ENCODE assay signal across 8 cellular contexts in genomic region chr9:84668204-84669007, GRCh38. TPM values are rescaled to one million over a fixed set of nuclear protein-coding genes. Genes with fewer than 3 reads are reported as not detected.
A peak's percentile ranks its signal among the peaks of the same experiment; 100 is the strongest.
DNase-seq lines count a peak whose midpoint lies in the region; ATAC-seq and TF ChIP-seq lines count a peak whose summit lies in the region.

No MANE protein-coding gene starts in this region.

- DNase-seq in activated T-cell treated with anti-CD3 and anti-CD28 coated beads for 48 hours (ENCODE audit: low read depth) (peak; percentile 65), NCI-H2081 (lab: John Stamatoyannopoulos, UW) (peak; percentile 85 to 91), fibroblast of villous mesenchyme (ENCODE audit: low read depth) (peak; percentile 12), transverse colon (peak; percentile 60)
- no peak for DNase-seq in activated T-cell treated with anti-CD3 and anti-CD28 coated beads, Interleukin-2, amount 50 U/mL, for 1 hour
- DNase-seq in activated T-cell treated with anti-CD3 and anti-CD28 coated beads, Interleukin-2, amount 50 U/mL, for 4 hours = no peak

- peak; percentile 81 for ATAC-seq in HG02759 (IDR thresholded peaks at IDR 0.05; ENCODE audit: unreplicated experiment)
- ATAC-seq in activated T-cell treated with anti-CD3 and anti-CD28 coated beads, Interleukin-2, amount 50 U/mL, for 4 hours = peak; percentile 72

- H3K9me3 ChIP-seq in transverse colon = no peaks in the 10 kb centered on the region

- H3K9me3 Mint-ChIP-seq in activated T-cell treated with anti-CD3 and anti-CD28 coated beads, Interleukin-2, amount 50 U/mL, for 4 hours = peaks cover 11% of the 10 kb centered on the region
- H3K9me3 Mint-ChIP-seq in nephron = peaks cover 10% of the 10 kb centered on the region

- peak overlapping the region; percentile 6 for H3K4me3 ChIP-seq in fibroblast of villous mesenchyme (ENCODE audit: low read depth, low read length)
- H3K4me3 ChIP-seq in transverse colon = peak overlapping the region in 3 of 4 donors; percentile 0 to 53 (median 31)

- WGBS in transverse colon (ENCODE audit: low coverage in 1 of 2), 2 donors = 3% methylated on average over 75 of the region's 76 CpGs; no CpG with 5 or more reads in 1 of the 2 donors

- H3K4me1 ChIP-seq in transverse colon = peaks cover 11 to 31% (median 20%) of the 10 kb centered on the region in 4 donors

- in situ Hi-C loops in transverse colon (cut with MboI; ENCODE audit: low pct_ligation_motif_present in 1 of 4, low pct_unique_long_range_greater_than_20kb in 1 of 4, low sequenced_read_pairs in 3 of 4) = loop anchor here in 1 of 4 donors (25.0 kb wide), 1 partner anchor 594 kb away; no protein-coding TSS in a partner anchor

- peaks cover 48% of the 10 kb centered on the region for H3K27me3 Mint-ChIP-seq in activated T-cell treated with anti-CD3 and anti-CD28 coated beads, Interleukin-2, amount 50 U/mL, for 4 hours (ENCODE audit: low read depth)
- peaks cover 46% of the 10 kb centered on the region for H3K27me3 Mint-ChIP-seq in nephron (ENCODE audit: low read depth)

- no peaks in the 10 kb centered on the region for H3K36me3 ChIP-seq in transverse colon

- TF ChIP-seq CTCF in fibroblast of villous mesenchyme (IDR thresholded peaks at IDR 0.05; ENCODE audit: insufficient read depth, low read depth, low read length) (peak; percentile 42), nephron (IDR thresholded peaks at IDR 0.05; ENCODE audit: unreplicated experiment in 3 of 3) (peak; percentile 77 to 86 (median 80)), transverse colon (IDR thresholded peaks at IDR 0.05) (peak in 3 of 5 experiments; percentile 29 to 54 (median 31))

- peak overlapping the region; percentile 71 for H3K4me3 Mint-ChIP-seq in activated T-cell treated with anti-CD3 and anti-CD28 coated beads, Interleukin-2, amount 50 U/mL, for 4 hours
- H3K4me3 Mint-ChIP-seq in nephron = peak overlapping the region; percentile 93 to 98 (median 94)

- peaks cover 63% of the 10 kb centered on the region for H3K27me3 ChIP-seq in transverse colon

- H3K4me1 Mint-ChIP-seq in activated T-cell treated with anti-CD3 and anti-CD28 coated beads, Interleukin-2, amount 50 U/mL, for 4 hours (ENCODE audit: low read depth) = peaks cover 18% of the 10 kb centered on the region
- H3K4me1 Mint-ChIP-seq in nephron = peaks cover 12% of the 10 kb centered on the region

- no peaks in the 10 kb centered on the region for H3K36me3 Mint-ChIP-seq in activated T-cell treated with anti-CD3 and anti-CD28 coated beads, Interleukin-2, amount 50 U/mL, for 4 hours (ENCODE audit: insufficient read depth)
- H3K36me3 Mint-ChIP-seq in nephron (ENCODE audit: low read depth) = peaks cover 8% of the 10 kb centered on the region

- no peak for TF ChIP-seq EP300 in transverse colon (IDR thresholded peaks at IDR 0.05; ENCODE audit: low read depth)

- no peak for TF ChIP-seq POLR2A in transverse colon (IDR thresholded peaks at IDR 0.05)

- H3K27ac ChIP-seq in transverse colon = no peak overlapping the region

- intact Hi-C loops in transverse colon (cut with DNase I; ENCODE audit: low total_unique reads) = no loop called here

- H3K27ac Mint-ChIP-seq in nephron = peak overlapping the region; percentile 88

RNA-seq across cellular contexts. Expression of gene NTRK2, which starts 1.1 kb away (rescaled TPM):
- total RNA-seq in activated T-cell treated with anti-CD3 and anti-CD28 coated beads, Interleukin-2, amount 50 U/mL, for 4 hours = under 1 TPM; 0.18 to 0.82 (median 0.38) TPM
- not detected in 2 replicates for total RNA-seq in fibroblast of villous mesenchyme
- 10 to 100 TPM in 1 of 4 donors, 1 to 10 TPM in 3; 2.2 to 10.1 (median 6.4) TPM for total RNA-seq in transverse colon

Comparison
In these comparisons a context has a peak if more than half of its experiments do, and no peak if none do; other contexts are left out.
1. DNase-seq: peak in activated T-cell treated with anti-CD3 and anti-CD28 coated beads for 48 hours (single experiment), NCI-H2081 (2 of 2), fibroblast of villous mesenchyme (single experiment) and transverse colon (single experiment); none in activated T-cell treated with anti-CD3 and anti-CD28 coated beads, Interleukin-2, amount 50 U/mL, for 1 hour (single experiment) and activated T-cell treated with anti-CD3 and anti-CD28 coated beads, Interleukin-2, amount 50 U/mL, for 4 hours (single experiment).
2. Peak in every context shown above with its lines, with median percentiles within 50 percentile points of each other: CTCF ChIP-seq.